21 cellular contexts compared by ENCODE assay signal in the genomic region with DNA sequence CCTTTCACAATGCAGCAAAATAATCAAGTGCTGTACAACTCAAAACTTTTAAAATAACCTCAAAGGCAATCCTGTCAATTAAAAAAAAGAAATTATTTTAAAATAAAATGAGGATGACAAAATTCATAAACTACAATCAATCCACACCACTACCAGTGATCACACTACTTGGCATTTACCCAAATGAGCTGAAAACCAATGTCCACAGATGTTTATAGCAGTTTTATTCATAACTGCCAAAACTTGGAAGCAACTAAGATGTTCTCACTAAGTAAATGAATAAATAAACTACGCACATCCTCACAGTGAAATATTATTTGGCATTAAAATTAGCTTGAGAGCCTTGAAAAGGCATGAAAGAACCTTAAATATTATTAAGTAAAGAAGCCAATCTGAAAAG.
"Had no signal": no experiment of that assay in that cellular context is flagged by ENCODE, and none has a peak within 500 bp of the region (broad histone marks: within the 10 kb centered on the region; RNA-seq: fewer than 3 reads in every experiment).

No MANE protein-coding gene starts in this region.

- H3K27ac ChIP-seq: esophagus squamous epithelium, foreskin keratinocyte, hepatocyte, left ventricle myocardium inferior, lower lobe of right lung, neural progenitor cell, ovary had no signal

- DNase-seq: effector memory CD8-positive, alpha-beta T cell; esophagus squamous epithelium; foreskin keratinocyte; head of caudate nucleus; kidney; left cardiac atrium; left ventricle myocardium inferior; lower lobe of right lung; nucleus accumbens; ovary; right cardiac atrium; stimulated activated CD4-positive, alpha-beta T cell treated with anti-CD3 and anti-CD28 coated beads, Interleukin-2, amount 100 ng/mL, for 48 hours; stimulated activated naive CD4-positive, alpha-beta T cell treated with Interleukin-2 at 50 U/mL for 16 hours had no signal

- H3K9me3 ChIP-seq: esophagus squamous epithelium, left ventricle myocardium inferior, lower lobe of right lung, ovary had no signal

- H3K27me3 ChIP-seq: esophagus squamous epithelium, foreskin keratinocyte, hepatocyte, neural progenitor cell, ovary had no signal

- H3K9me3 Mint-ChIP-seq: effector memory CD8-positive, alpha-beta T cell had no signal

- H3K4me3 ChIP-seq: esophagus squamous epithelium, hepatocyte, left ventricle myocardium inferior, lower lobe of right lung, neural progenitor cell, ovary, smooth muscle cell had no signal

- H3K36me3 ChIP-seq: left ventricle myocardium inferior, neural progenitor cell, ovary had no signal

- H3K4me1 ChIP-seq: foreskin keratinocyte, neural progenitor cell had no signal

- H3K27ac Mint-ChIP-seq: dendritic cell treated with granulocyte-macrophage colony-stimulating factor and Interleukin-4, amounts not matched to agents 40 ng/mL and 50 ng/mL, for 4 days; neural progenitor cell; type B pancreatic cell had no signal

- H3K4me3 Mint-ChIP-seq: dendritic cell treated with granulocyte-macrophage colony-stimulating factor and Interleukin-4, amounts not matched to agents 40 ng/mL and 50 ng/mL, for 4 days; effector memory CD8-positive, alpha-beta T cell; memory B cell; mesothelial cell of epicardium; natural killer cell treated with Interleukin-12 subunit alpha and Interleukin-12 subunit beta and Interleukin-15 and Interleukin-18, amount 100 ng/mL, for 72 hours; neural progenitor cell; type B pancreatic cell had no signal

- H3K27me3 Mint-ChIP-seq: dendritic cell treated with granulocyte-macrophage colony-stimulating factor and Interleukin-4, amounts not matched to agents 40 ng/mL and 50 ng/mL, for 4 days; effector memory CD8-positive, alpha-beta T cell; memory B cell; natural killer cell treated with Interleukin-12 subunit alpha and Interleukin-12 subunit beta and Interleukin-15 and Interleukin-18, amount 100 ng/mL, for 72 hours; type B pancreatic cell had no signal
